ENCODE assay signal across 15 cellular contexts in the genomic region with DNA sequence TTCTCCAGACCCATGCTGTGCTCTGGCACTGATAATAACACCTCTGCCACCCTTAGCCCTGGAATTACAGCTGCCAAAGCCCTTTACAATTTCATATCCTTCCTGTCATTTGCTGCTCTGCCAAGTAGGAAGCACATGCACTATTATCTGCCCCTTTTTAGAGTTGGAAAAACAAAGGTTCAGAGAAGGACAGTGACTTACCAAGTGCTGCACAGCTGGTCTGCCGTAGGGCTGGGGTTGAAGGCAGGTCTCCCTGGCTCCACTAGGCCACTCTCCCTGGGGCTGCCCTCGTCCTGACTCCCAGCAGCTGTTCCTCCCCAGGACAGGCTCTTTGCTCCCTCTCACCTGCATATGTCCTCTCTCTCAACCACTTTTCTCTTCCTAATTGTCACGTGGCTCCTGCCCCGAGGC.
"Had no signal": no experiment of that assay in that cellular context is flagged by ENCODE, and none has a peak within 500 bp of the region (broad histone marks: within the 10 kb centered on the region; RNA-seq: fewer than 3 reads in every experiment).

No MANE protein-coding gene starts in this region.

- H3K9me3 ChIP-seq: ovary, thyroid gland, uterus had no signal

- H3K27ac Mint-ChIP-seq: endodermal cell, mesothelial cell of epicardium had no signal

- H3K36me3 Mint-ChIP-seq: mesothelial cell of epicardium had no signal

- H3K27me3 Mint-ChIP-seq: activated T-helper 17 cell treated with anti-CD3 and anti-CD28 coated beads, Interleukin-2, amount 50 U/mL, for 72 hours had no signal

- H3K27ac ChIP-seq: brain microvascular endothelial cell, dorsolateral prefrontal cortex, ovary, uterus had no signal

- H3K9me3 Mint-ChIP-seq: activated T-helper 17 cell treated with anti-CD3 and anti-CD28 coated beads, Interleukin-2, amount 50 U/mL, for 72 hours; endodermal cell; mesothelial cell of epicardium had no signal

- H3K27me3 ChIP-seq: brain microvascular endothelial cell, dorsolateral prefrontal cortex, ovary, thyroid gland, uterus had no signal

- H3K36me3 ChIP-seq: brain microvascular endothelial cell, ovary, thyroid gland, uterus had no signal

- H3K4me3 ChIP-seq: dorsolateral prefrontal cortex, ovary, thyroid gland, uterus had no signal

- H3K4me1 ChIP-seq: uterus had no signal

- DNase-seq: activated naive CD4-positive, alpha-beta T cell treated with Interleukin-2 at 50 U/mL for 16 hours; anterior cingulate cortex; brain microvascular endothelial cell; dorsolateral prefrontal cortex; endodermal cell; hippocampal formation; kidney glomerular epithelial cell; left ventricle myocardium superior; ovary; stimulated activated CD4-positive, alpha-beta T cell treated with anti-CD3 and anti-CD28 coated beads, Interleukin-12 subunit alpha, Interleukin-12 subunit beta, amount 100 ng/mL, for 4 hours; stimulated activated CD4-positive, alpha-beta T cell treated with anti-CD3 and anti-CD28 coated beads, Interleukin-2, amount 100 ng/mL, for 24 hours; uterus had no signal

- H3K4me3 Mint-ChIP-seq: activated T-helper 17 cell treated with anti-CD3 and anti-CD28 coated beads, Interleukin-2, amount 50 U/mL, for 72 hours; endodermal cell; mesothelial cell of epicardium had no signal
